8 cellular contexts compared by ENCODE assay signal in genomic region chr1:117735045-117735992, GRCh38.
DNase-seq lines count a peak whose midpoint lies in the region; ATAC-seq lines count a peak whose summit lies in the region.

No MANE protein-coding gene starts in this region.

- no peaks in the 10 kb centered on the region for H3K36me3 ChIP-seq in endocrine pancreas (ENCODE audit: control insufficient read depth, insufficient read depth, low read length)

- H3K9me3 Mint-ChIP-seq in natural killer cell treated with Interleukin-12 subunit alpha and Interleukin-12 subunit beta and Interleukin-15 and Interleukin-18, amount 100 ng/mL, for 72 hours = no peaks in the 10 kb centered on the region

- H3K4me1 Mint-ChIP-seq in natural killer cell treated with Interleukin-12 subunit alpha and Interleukin-12 subunit beta and Interleukin-15 and Interleukin-18, amount 100 ng/mL, for 72 hours (ENCODE audit: low read depth in 2 of 2) = peaks cover 9 to 11% of the 10 kb centered on the region in 2 donors

- peak overlapping the region; percentile 86 for H3K4me3 Mint-ChIP-seq in natural killer cell treated with Interleukin-12 subunit alpha and Interleukin-12 subunit beta and Interleukin-15 and Interleukin-18, amount 100 ng/mL, for 72 hours

- DNase-seq in Daoy (ENCODE audit: low read depth) = peak; percentile 73
- peak; percentile 8 for DNase-seq in T1000 (lab: John Stamatoyannopoulos, UW)
- no peak for DNase-seq in natural killer cell treated with Interleukin-12 subunit alpha and Interleukin-12 subunit beta and Interleukin-15 and Interleukin-18, amount 100 ng/mL, for 72 hours (ENCODE audit: low spot score)
- no peak for DNase-seq in SHP77 (lab: John Stamatoyannopoulos, UW)
- no peak for DNase-seq in posterior vena cava (ENCODE audit: low spot score)

- no peaks in the 10 kb centered on the region for H3K9me3 ChIP-seq in endocrine pancreas (ENCODE audit: control insufficient read depth, low read length)

- H3K36me3 Mint-ChIP-seq in natural killer cell treated with Interleukin-12 subunit alpha and Interleukin-12 subunit beta and Interleukin-15 and Interleukin-18, amount 100 ng/mL, for 72 hours = no peaks in the 10 kb centered on the region

- H3K27ac Mint-ChIP-seq in natural killer cell treated with Interleukin-12 subunit alpha and Interleukin-12 subunit beta and Interleukin-15 and Interleukin-18, amount 100 ng/mL, for 72 hours = peak overlapping the region; percentile 86 to 90

- peaks cover 0 to 9% of the 10 kb centered on the region in 2 donors for H3K27me3 Mint-ChIP-seq in natural killer cell treated with Interleukin-12 subunit alpha and Interleukin-12 subunit beta and Interleukin-15 and Interleukin-18, amount 100 ng/mL, for 72 hours

- H3K4me1 ChIP-seq in endocrine pancreas (ENCODE audit: control insufficient read depth, insufficient read depth, low read length) = no peaks in the 10 kb centered on the region

- intact Hi-C loops in posterior vena cava (cut with DNase I) = no loop called here

- no peak overlapping the region for H3K9ac ChIP-seq in endocrine pancreas (ENCODE audit: control insufficient read depth, insufficient read depth, low read length)

- peak overlapping the region; percentile 75 for H3K4me3 ChIP-seq in endocrine pancreas (ENCODE audit: control insufficient read depth, insufficient read depth, low read length)

- H3K27me3 ChIP-seq in endocrine pancreas (ENCODE audit: control insufficient read depth, insufficient read depth, low read length) = no peaks in the 10 kb centered on the region

- ATAC-seq in HG02870 (IDR thresholded peaks at IDR 0.05; ENCODE audit: unreplicated experiment) = peak; percentile 63
- ATAC-seq in natural killer cell treated with Interleukin-12 subunit alpha and Interleukin-12 subunit beta and Interleukin-15 and Interleukin-18, amount 100 ng/mL, for 72 hours = peak; percentile 70 to 83
- no peak for ATAC-seq in GM18861 (IDR thresholded peaks at IDR 0.05; ENCODE audit: unreplicated experiment)

Comparison
In these comparisons a context has a peak if more than half of its experiments do, and no peak if none do; other contexts are left out.
1. DNase-seq: peak in Daoy (single experiment) and T1000 (single experiment); none in natural killer cell treated with Interleukin-12 subunit alpha and Interleukin-12 subunit beta and Interleukin-15 and Interleukin-18, amount 100 ng/mL, for 72 hours (single experiment), SHP77 (0 of 2) and posterior vena cava (single experiment).